30 cellular contexts compared by ENCODE assay signal in genomic region chr14:53493895-53494294, GRCh38.
DNase-seq lines count a peak whose midpoint lies in the region; ATAC-seq and TF ChIP-seq lines count a peak whose summit lies in the region.
"Had no signal": no experiment of that assay in that cellular context is flagged by ENCODE, and none has a peak within 500 bp of the region (broad histone marks: within the 10 kb centered on the region; RNA-seq: fewer than 3 reads in every experiment).

No MANE protein-coding gene starts in this region.

- peaks cover 16% of the 10 kb centered on the region for H3K4me1 Mint-ChIP-seq in endodermal cell
- H3K4me1 Mint-ChIP-seq: natural killer cell had no signal

- H3K4me3 Mint-ChIP-seq in endodermal cell, result no peak overlapping the region
- H3K4me3 Mint-ChIP-seq: activated naive CD4-positive, alpha-beta T cell treated with anti-CD3 and anti-CD28 coated beads for 36 hours; natural killer cell; T-helper 1 cell treated with Interleukin-12 subunit alpha and Interleukin-12 subunit beta and Interleukin-4 antibody, amounts not matched to agents 30 μg/mL and 1 μg/mL, for 36 hours had no signal

- WGBS in endodermal cell (ENCODE audit: insufficient coverage in 1 of 2, insufficient read length in 1 of 2), 2 experiments, result 80 to 100% methylated on average over 1 of the region's 1 CpG
- 92% methylated on average over 1 of the region's 1 CpG for WGBS in suprapubic skin
- WGBS in psoas muscle, 3 donors, result 93 to 100% (median 97%) methylated on average over 1 of the region's 1 CpG

- H3K4me1 ChIP-seq in HEK293 (ENCODE audit: control insufficient read depth, insufficient read depth, low read length), result peaks cover 7% of the 10 kb centered on the region; the same call in 1 of the 2 replicates
- peaks cover 10% of the 10 kb centered on the region for H3K4me1 ChIP-seq in endodermal cell (ENCODE audit: control insufficient read depth, insufficient read depth, low read length)
- peaks cover 21% of the 10 kb centered on the region for H3K4me1 ChIP-seq in suprapubic skin
- H3K4me1 ChIP-seq in psoas muscle, result no peaks in the 10 kb centered on the region

- TF ChIP-seq EP300 in suprapubic skin (IDR thresholded peaks at IDR 0.05), result no peak

- H3K36me3 Mint-ChIP-seq in endodermal cell (ENCODE audit: low read depth), result no peaks in the 10 kb centered on the region
- H3K36me3 Mint-ChIP-seq: natural killer cell had no signal

- ATAC-seq in GM21381 (IDR thresholded peaks at IDR 0.05; ENCODE audit: unreplicated experiment), result no peak
- no peak for ATAC-seq in psoas muscle
- ATAC-seq: activated CD4-positive, CD25-positive, alpha-beta regulatory T cell treated with anti-CD3 and anti-CD28 coated beads, Interleukin-2, amount 50 U/mL, for 24 hours; natural killer cell; SK-N-SH treated with all-trans-retinoic acid at 6 μM for 48 hours had no signal

- H3K27ac ChIP-seq in HEK293 (ENCODE audit: extremely low read depth, low read depth, low read length) (no peak overlapping the region), endodermal cell (ENCODE audit: low read depth, low read length) (no peak overlapping the region), suprapubic skin (peak overlapping the region; percentile 21), psoas muscle (no peak overlapping the region)
- H3K27ac ChIP-seq: stomach, thyroid gland had no signal

- H3K9ac ChIP-seq in endodermal cell (ENCODE audit: extremely low read depth, low read length, poor library complexity, severe bottlenecking), result no peak overlapping the region

- intact Hi-C loops in psoas muscle (cut with DNase I), result no loop called here

- no peaks in the 10 kb centered on the region for H3K27me3 Mint-ChIP-seq in endodermal cell (ENCODE audit: insufficient read depth)
- H3K27me3 Mint-ChIP-seq: progenitor cell of endocrine pancreas had no signal

- no peak for TF ChIP-seq CTCF in HEK293 (tag by site-specific recombination; IDR thresholded peaks at IDR 0.05)
- no peak for TF ChIP-seq CTCF in endodermal cell (conservative IDR thresholded peaks at IDR 0.05)
- no peak for TF ChIP-seq CTCF in suprapubic skin (IDR thresholded peaks at IDR 0.05)
- no peak for TF ChIP-seq CTCF in psoas muscle (IDR thresholded peaks at IDR 0.05)

- DNase-seq in NCI-H187 treated with DMSO at 0.1 percent for 48 hours (lab: John Stamatoyannopoulos, UW) (peak; percentile 98), endodermal cell (peak; percentile 48), suprapubic skin (ENCODE audit: low spot score in 2 of 2) (no peak), psoas muscle (no peak)
- DNase-seq in stimulated activated naive CD4-positive, alpha-beta T cell (lab: John Stamatoyannopoulos, UW), result no peak
- DNase-seq: activated CD4-positive, alpha-beta T cell treated with anti-CD3 and anti-CD28 coated beads, Interleukin-2, amount 50 U/mL, for 48 hours; activated naive CD4-positive, alpha-beta T cell treated with anti-CD3 and anti-CD28 coated beads for 36 hours; caudate nucleus; cortex of kidney; DMS153; effector memory CD4-positive, alpha-beta T cell; erythroblast; GF-D8; GOT3; KBM-7; natural killer cell; NCI-H1436 treated with DMSO at 0.1 percent for 48 hours; NCI-H2171; NCI-H524 treated with DMSO at 0.1 percent for 48 hours; NK-92 treated with Interleukin-12 subunit alpha and Interleukin-12 subunit beta, amount 100 ng/mL, for 24 hours; nucleus accumbens; PC-3; stomach; thyroid gland had no signal

- H3K4me3 ChIP-seq in HEK293 (ENCODE audit: low read depth, low read length), result no peak overlapping the region
- H3K4me3 ChIP-seq in endodermal cell (ENCODE audit: low read length), result no peak overlapping the region
- no peak overlapping the region for H3K4me3 ChIP-seq in suprapubic skin
- H3K4me3 ChIP-seq in psoas muscle, result no peak overlapping the region
- H3K4me3 ChIP-seq: stomach, thyroid gland had no signal

- H3K27me3 ChIP-seq in endodermal cell (ENCODE audit: control insufficient read depth, insufficient read depth, low read length, poor library complexity, severe bottlenecking) (no peaks in the 10 kb centered on the region), suprapubic skin (no peaks in the 10 kb centered on the region), psoas muscle (ENCODE audit: insufficient read depth in 3 of 3, low read length in 2 of 3) (no peaks in the 10 kb centered on the region)
- H3K27me3 ChIP-seq: stomach, thyroid gland had no signal

- H3K9me3 ChIP-seq in HEK293 (ENCODE audit: control insufficient read depth, insufficient read depth, low read depth, low read length), result no peaks in the 10 kb centered on the region
- no peaks in the 10 kb centered on the region for H3K9me3 ChIP-seq in endodermal cell (ENCODE audit: control insufficient read depth, low read length)
- no peaks in the 10 kb centered on the region for H3K9me3 ChIP-seq in suprapubic skin
- H3K9me3 ChIP-seq in psoas muscle, result no peaks in the 10 kb centered on the region
- H3K9me3 ChIP-seq: stomach, thyroid gland had no signal

- H3K36me3 ChIP-seq in HEK293 (ENCODE audit: control insufficient read depth in 2 of 2, insufficient read depth in 1 of 2, low read length in 2 of 2) (no peaks in the 10 kb centered on the region), endodermal cell (ENCODE audit: control insufficient read depth, insufficient read depth, low read length) (no peaks in the 10 kb centered on the region), suprapubic skin (no peaks in the 10 kb centered on the region), psoas muscle (ENCODE audit: insufficient read depth in 1 of 2, low read depth in 1 of 2) (no peaks in the 10 kb centered on the region)
- H3K36me3 ChIP-seq: stomach, thyroid gland had no signal

- CTCF ChIA-PET in HEK293 (lab: Yijun Ruan, JAX), result interaction anchor here (0.9 kb wide), 1 partner anchor 62 kb away, joined by 3 read pairs; no protein-coding TSS in a partner anchor

- no peak overlapping the region for H3K27ac Mint-ChIP-seq in endodermal cell
- H3K27ac Mint-ChIP-seq: activated naive CD4-positive, alpha-beta T cell treated with anti-CD3 and anti-CD28 coated beads for 36 hours; natural killer cell; progenitor cell of endocrine pancreas; T-helper 1 cell treated with Interleukin-12 subunit alpha and Interleukin-12 subunit beta and Interleukin-4 antibody, amounts not matched to agents 30 μg/mL and 1 μg/mL, for 36 hours had no signal

- no peak for TF ChIP-seq POLR2A in suprapubic skin (IDR thresholded peaks at IDR 0.05)

- POLR2A ChIA-PET in HEK293 (lab: Yijun Ruan, JAX), result no interaction called here

- H3K9me3 Mint-ChIP-seq in endodermal cell, result no peaks in the 10 kb centered on the region
- H3K9me3 Mint-ChIP-seq: T-helper 1 cell treated with Interleukin-12 subunit alpha and Interleukin-12 subunit beta and Interleukin-4 antibody, amounts not matched to agents 30 μg/mL and 1 μg/mL, for 36 hours had no signal

TF ChIP-seq in HEK293, 187 proteins besides CTCF, POLR2A, EP300 and RAD21:
- no peak for TF ChIP-seq ZNF394 (tag by site-specific recombination; IDR thresholded peaks at IDR 0.05; ENCODE audit: borderline replicate concordance)
- TF ChIP-seq, protein P1, sequence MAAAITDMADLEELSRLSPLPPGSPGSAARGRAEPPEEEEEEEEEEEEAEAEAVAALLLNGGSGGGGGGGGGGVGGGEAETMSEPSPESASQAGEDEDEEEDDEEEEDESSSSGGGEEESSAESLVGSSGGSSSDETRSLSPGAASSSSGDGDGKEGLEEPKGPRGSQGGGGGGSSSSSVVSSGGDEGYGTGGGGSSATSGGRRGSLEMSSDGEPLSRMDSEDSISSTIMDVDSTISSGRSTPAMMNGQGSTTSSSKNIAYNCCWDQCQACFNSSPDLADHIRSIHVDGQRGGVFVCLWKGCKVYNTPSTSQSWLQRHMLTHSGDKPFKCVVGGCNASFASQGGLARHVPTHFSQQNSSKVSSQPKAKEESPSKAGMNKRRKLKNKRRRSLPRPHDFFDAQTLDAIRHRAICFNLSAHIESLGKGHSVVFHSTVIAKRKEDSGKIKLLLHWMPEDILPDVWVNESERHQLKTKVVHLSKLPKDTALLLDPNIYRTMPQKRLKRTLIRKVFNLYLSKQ (tag by site-specific recombination; IDR thresholded peaks at IDR 0.05; ENCODE audit: borderline replicate concordance), result no peak
- 0 out of 2 replicates have a peak, but pooled peaks have one; percentile 13 for TF ChIP-seq WT1 (tag by site-specific recombination; IDR thresholded peaks at IDR 0.05)

Comparison
In these comparisons a context has a peak if more than half of its experiments do, and no peak if none do; other contexts are left out.
1. DNase-seq: peak in NCI-H187 treated with DMSO at 0.1 percent for 48 hours (single experiment) and endodermal cell (single experiment); none in suprapubic skin (0 of 2), stimulated activated naive CD4-positive, alpha-beta T cell (0 of 6) and psoas muscle (0 of 2).